ENCODE assay signal across 11 cellular contexts in the genomic region with DNA sequence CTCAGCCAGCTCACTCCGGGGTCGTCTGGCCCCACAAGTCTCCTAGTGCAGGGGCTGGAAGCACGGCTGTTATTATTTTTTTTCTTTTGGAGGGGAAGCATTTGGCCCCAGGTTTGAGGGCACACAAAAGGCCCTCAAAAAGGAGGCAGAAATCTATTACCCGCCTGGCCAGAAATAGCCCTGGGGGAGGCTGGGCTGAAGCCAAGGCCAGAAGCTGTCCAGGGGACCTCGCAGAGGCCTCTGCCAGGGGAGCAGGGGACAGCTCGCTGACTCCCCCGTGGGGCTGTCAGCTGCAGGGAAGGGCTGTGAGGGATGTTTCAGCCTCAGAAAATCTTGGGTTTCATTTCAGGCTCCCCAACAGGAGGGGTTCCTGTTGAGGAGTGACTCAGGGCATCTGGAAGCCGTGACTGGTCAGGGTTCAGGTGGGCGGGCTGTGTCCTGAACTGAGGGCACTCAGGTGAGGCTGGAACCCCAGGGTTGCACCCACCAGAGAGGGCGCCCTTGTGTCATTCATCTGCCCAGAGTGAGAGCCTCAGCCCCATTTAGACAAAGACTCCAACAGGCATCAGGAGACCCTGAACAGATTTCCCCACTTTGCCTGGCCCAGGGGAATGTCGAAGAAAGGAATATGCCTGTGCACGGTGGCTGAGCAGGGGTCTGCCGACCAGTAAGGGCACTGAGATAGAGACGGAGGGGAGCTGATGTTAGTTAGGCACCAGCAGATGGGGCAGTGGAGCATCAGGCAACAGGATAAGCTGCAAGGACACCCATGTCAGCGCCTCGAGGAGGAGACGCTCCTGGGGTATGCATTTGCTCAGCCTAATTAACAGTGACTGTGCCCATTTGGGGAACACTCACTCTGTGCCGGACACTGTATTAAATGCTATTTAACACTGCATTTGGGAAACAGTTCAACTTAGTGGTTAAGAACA. TPM values are rescaled to one million over a fixed set of nuclear protein-coding genes. Genes with fewer than 3 reads are reported as not detected.
DNase-seq lines count a peak whose midpoint lies in the region; ATAC-seq, FAIRE-seq and TF ChIP-seq lines count a peak whose summit lies in the region.
"Had no signal": no experiment of that assay in that cellular context is flagged by ENCODE, and none has a peak within 500 bp of the region (broad histone marks: within the 10 kb centered on the region; RNA-seq: fewer than 3 reads in every experiment).

No MANE protein-coding gene starts in this region.

- no peaks in the 10 kb centered on the region for H3K9me2 ChIP-seq in neural cell (ENCODE audit: insufficient read depth, low read length)

- H3K27me3 ChIP-seq in neural cell (ENCODE audit: insufficient read depth, low read depth, low read length): no peaks in the 10 kb centered on the region

- TF ChIP-seq CTCF in neural cell (IDR thresholded peaks at IDR 0.05; ENCODE audit: poor library complexity, severe bottlenecking): peak; percentile 30

- no peak for FAIRE-seq in urothelium cell line (lab: Jason Lieb, UNC)

- TF ChIP-seq RAD21 in neural cell (conservative IDR thresholded peaks at IDR 0.05): peak; percentile 29

- H3K36me3 ChIP-seq in neural cell (ENCODE audit: insufficient read depth, low read length): no peaks in the 10 kb centered on the region
- H3K36me3 ChIP-seq: tibial nerve had no signal

- H3K4me3 ChIP-seq in neural cell (ENCODE audit: low read length): no peak overlapping the region
- H3K4me3 ChIP-seq: tibial nerve had no signal

- H2AFZ ChIP-seq in neural cell (ENCODE audit: low read depth, low read length): no peak overlapping the region

- no peak for ATAC-seq in HG03135 (IDR thresholded peaks at IDR 0.05; ENCODE audit: unreplicated experiment)

- H3K9me3 ChIP-seq in neural cell (ENCODE audit: low read length): no peaks in the 10 kb centered on the region

- DNase-seq in NCI-H2171 treated with DMSO at 0.1 percent for 48 hours (lab: John Stamatoyannopoulos, UW) (peak; percentile 54), NCI-H2171 (lab: John Stamatoyannopoulos, UW) (no peak), NAMALWA (ENCODE audit: low spot score) (peak; percentile 34), dermis blood vessel endothelial cell (peak; percentile 26), urothelium cell line (ENCODE audit: low spot score) (no peak), A172 (ENCODE audit: low spot score) (no peak)
- DNase-seq: activated naive CD8-positive, alpha-beta T cell treated with anti-CD3 and anti-CD28 coated beads for 36 hours had no signal

- H3K79me2 ChIP-seq in neural cell (replicated peaks; ENCODE audit: insufficient read depth, low read length): no peaks in the 10 kb centered on the region

- no peak overlapping the region for H3K27ac ChIP-seq in neural cell (ENCODE audit: low read length)
- H3K27ac ChIP-seq: tibial nerve had no signal

- H3F3A ChIP-seq in neural cell (ENCODE audit: insufficient read depth, low read length, poor library complexity, severe bottlenecking): no peaks in the 10 kb centered on the region

- H3K9ac ChIP-seq in neural cell (ENCODE audit: low read length): no peak overlapping the region

- no peak overlapping the region for H3K4me2 ChIP-seq in neural cell (ENCODE audit: low read length)

- H4K20me1 ChIP-seq in neural cell (ENCODE audit: insufficient read depth): no peaks in the 10 kb centered on the region

- no peak for TF ChIP-seq EP300 in neural cell (conservative IDR thresholded peaks at IDR 0.05; ENCODE audit: poor library complexity, severe bottlenecking)

TF ChIP-seq in neural cell, 6 proteins besides CTCF, POLR2A, EP300 and RAD21:
- TF ChIP-seq, protein P1, sequence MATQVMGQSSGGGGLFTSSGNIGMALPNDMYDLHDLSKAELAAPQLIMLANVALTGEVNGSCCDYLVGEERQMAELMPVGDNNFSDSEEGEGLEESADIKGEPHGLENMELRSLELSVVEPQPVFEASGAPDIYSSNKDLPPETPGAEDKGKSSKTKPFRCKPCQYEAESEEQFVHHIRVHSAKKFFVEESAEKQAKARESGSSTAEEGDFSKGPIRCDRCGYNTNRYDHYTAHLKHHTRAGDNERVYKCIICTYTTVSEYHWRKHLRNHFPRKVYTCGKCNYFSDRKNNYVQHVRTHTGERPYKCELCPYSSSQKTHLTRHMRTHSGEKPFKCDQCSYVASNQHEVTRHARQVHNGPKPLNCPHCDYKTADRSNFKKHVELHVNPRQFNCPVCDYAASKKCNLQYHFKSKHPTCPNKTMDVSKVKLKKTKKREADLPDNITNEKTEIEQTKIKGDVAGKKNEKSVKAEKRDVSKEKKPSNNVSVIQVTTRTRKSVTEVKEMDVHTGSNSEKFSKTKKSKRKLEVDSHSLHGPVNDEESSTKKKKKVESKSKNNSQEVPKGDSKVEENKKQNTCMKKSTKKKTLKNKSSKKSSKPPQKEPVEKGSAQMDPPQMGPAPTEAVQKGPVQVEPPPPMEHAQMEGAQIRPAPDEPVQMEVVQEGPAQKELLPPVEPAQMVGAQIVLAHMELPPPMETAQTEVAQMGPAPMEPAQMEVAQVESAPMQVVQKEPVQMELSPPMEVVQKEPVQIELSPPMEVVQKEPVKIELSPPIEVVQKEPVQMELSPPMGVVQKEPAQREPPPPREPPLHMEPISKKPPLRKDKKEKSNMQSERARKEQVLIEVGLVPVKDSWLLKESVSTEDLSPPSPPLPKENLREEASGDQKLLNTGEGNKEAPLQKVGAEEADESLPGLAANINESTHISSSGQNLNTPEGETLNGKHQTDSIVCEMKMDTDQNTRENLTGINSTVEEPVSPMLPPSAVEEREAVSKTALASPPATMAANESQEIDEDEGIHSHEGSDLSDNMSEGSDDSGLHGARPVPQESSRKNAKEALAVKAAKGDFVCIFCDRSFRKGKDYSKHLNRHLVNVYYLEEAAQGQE (IDR thresholded peaks at IDR 0.05; ENCODE audit: borderline replicate concordance): no peak
- TF ChIP-seq SMC3 (conservative IDR thresholded peaks at IDR 0.05; ENCODE audit: poor library complexity): peak; percentile 27

RNA-seq across cellular contexts. Expression of gene SLC6A11, which starts 43.5 kb away (rescaled TPM):
- total RNA-seq in dermis blood vessel endothelial cell: not detected in 2 replicates
- 2.8 and 4.2 TPM in 2 replicates for polyA plus RNA-seq in neural cell
- polyA minus RNA-seq in neural cell: 5.0 and 5.8 TPM in 2 replicates
- 0.02 TPM in 1 of 2 replicates, not detected in the other for total RNA-seq in A172 (2014; rRNA removed; shearing (Covaris generic))
- total RNA-seq: activated naive CD8-positive, alpha-beta T cell treated with anti-CD3 and anti-CD28 coated beads for 36 hours had no signal
- polyA plus RNA-seq: AG04450 had no signal

Comparison
In these comparisons a context has a peak if more than half of its experiments do, and no peak if none do; other contexts are left out.
1. DNase-seq: peak in NCI-H2171 treated with DMSO at 0.1 percent for 48 hours (single experiment), NAMALWA (single experiment) and dermis blood vessel endothelial cell (single experiment); none in NCI-H2171 (single experiment), urothelium cell line (single experiment) and A172 (single experiment).